Comparison of ENCODE assay signal across 8 cellular contexts in genomic region chr3:72288955-72289707, GRCh38.
DNase-seq lines count a peak whose midpoint lies in the region; ATAC-seq, FAIRE-seq and TF ChIP-seq lines count a peak whose summit lies in the region.

No MANE protein-coding gene starts in this region.

- H3K27ac ChIP-seq in GM12878 (ENCODE audit: control insufficient read depth, insufficient read depth) = no peak overlapping the region

- peaks cover 0 to under 1% of the 10 kb centered on the region in 2 donors for H3K9me3 Mint-ChIP-seq in stimulated activated naive B cell treated with anti-CD40 and anti-IgM and Interleukin-4, amounts not matched to agents 10 μg/mL and 1 μg/mL and 100 μg/mL, for 72 hours

- H3K27me3 ChIP-seq in GM12878 (replicated peaks in 1 of 2; ENCODE audit: control insufficient read depth in 2 of 2, insufficient read depth in 2 of 2, low read length in 1 of 2) = no peaks in the 10 kb centered on the region

- H3K4me3 ChIP-seq in GM12878 = peak overlapping the region; percentile 60; the same call in 1 of the 2 replicates

- TF ChIP-seq POLR2A in GM12878 (IDR thresholded peaks at IDR 0.05; ENCODE audit: low read depth, low read length) = no peak

- CTCF ChIA-PET in GM12878 (lab: Yijun Ruan, JAX) = no interaction called here

- H3K79me2 ChIP-seq in GM12878 (ENCODE audit: control insufficient read depth, insufficient read depth, low read length) = no peaks in the 10 kb centered on the region

- ATAC-seq in GM12878 = peak; percentile 78
- peak; percentile 87 to 90 for ATAC-seq in stimulated activated naive B cell treated with anti-CD40 and anti-IgM and Interleukin-4, amounts not matched to agents 10 μg/mL and 1 μg/mL and 100 μg/mL, for 72 hours (replicated peaks)
- ATAC-seq in left lobe of liver = no peak
- no peak for ATAC-seq in HG02938 (IDR thresholded peaks at IDR 0.05; ENCODE audit: unreplicated experiment)

- peaks cover 21 to 26% of the 10 kb centered on the region in 2 donors for H3K27me3 Mint-ChIP-seq in stimulated activated naive B cell treated with anti-CD40 and anti-IgM and Interleukin-4, amounts not matched to agents 10 μg/mL and 1 μg/mL and 100 μg/mL, for 72 hours

- WGBS in GM12878 (ENCODE audit: insufficient coverage, insufficient replicate concordance, low lambda C conversion rate, missing lambda C conversion rate) = 1% methylated on average over 25 of the region's 25 CpGs

- DNase-seq in activated gamma-delta T cell treated with Interleukin-2 at 50 U/mL for 16 hours (peak; percentile 9), activated gamma-delta T cell (lab: John Stamatoyannopoulos, UW) (no peak), MV-4-11 (lab: John Stamatoyannopoulos, UW) (peak; percentile 38), GM12878 (ENCODE audit: low read depth, low spot score) (no peak), islet precursor cell (peak; percentile 75), left lobe of liver (ENCODE audit: low spot score) (no peak)
- DNase-seq in stimulated activated naive B cell treated with anti-CD40 and anti-IgM and Interleukin-4, amounts not matched to agents 10 μg/mL and 1 μg/mL and 100 μg/mL, for 72 hours = no peak

- intact Hi-C loops in GM12878 (cut with micrococcal nuclease; ENCODE audit: unreplicated experiment) = no loop called here

- H3K9me3 ChIP-seq in GM12878 (replicated peaks; ENCODE audit: control insufficient read depth, insufficient read depth, low read length) = no peaks in the 10 kb centered on the region; the same call in 2 of the 3 replicates

- TF ChIP-seq RAD21 in GM12878 (IDR thresholded peaks at IDR 0.05; ENCODE audit: insufficient read depth, low read depth, low read length) = no peak

- H3K4me1 Mint-ChIP-seq in stimulated activated naive B cell treated with anti-CD40 and anti-IgM and Interleukin-4, amounts not matched to agents 10 μg/mL and 1 μg/mL and 100 μg/mL, for 72 hours = peaks cover 20 to 36% of the 10 kb centered on the region in 2 donors

- TF ChIP-seq CTCF in GM12878 (IDR thresholded peaks at IDR 0.05 in 2 of 3, conservative IDR thresholded peaks at IDR 0.05 in 1 of 3; ENCODE audit: control insufficient read depth in 2 of 3, extremely low read depth in 1 of 3, insufficient read depth in 1 of 3, low read depth in 3 of 3, low read length in 3 of 3) = no peak

- BruUV-seq in GM12878 (replicated peaks; lab: Mats Ljungman, UMichigan) = no TSS peak

- RAD21 ChIA-PET in GM12878 (lab: Charles Lee; ENCODE audit: unreplicated experiment) = interaction anchor here (0.7 to 1.2 kb wide), 2 partner anchors 210 to 414 kb away, joined by 3 to 4 read pairs; no protein-coding TSS in a partner anchor

- H3K36me3 Mint-ChIP-seq in stimulated activated naive B cell treated with anti-CD40 and anti-IgM and Interleukin-4, amounts not matched to agents 10 μg/mL and 1 μg/mL and 100 μg/mL, for 72 hours = no peaks in the 10 kb centered on the region

- H3K4me1 ChIP-seq in GM12878 (ENCODE audit: control insufficient read depth, insufficient read depth, low read length) = peaks cover 9% of the 10 kb centered on the region

- no peaks in the 10 kb centered on the region for H4K20me1 ChIP-seq in GM12878 (ENCODE audit: control insufficient read depth, insufficient read depth)

- SMC1A ChIA-PET in GM12878 (lab: Charles Lee; ENCODE audit: uncharacterized antibody, unreplicated experiment) = interaction anchor here (0.6 to 1.5 kb wide), 4 partner anchors 14 to 371 kb away, joined by 3 to 5 read pairs (median 3); no protein-coding TSS in a partner anchor

- H3K4me3 Mint-ChIP-seq in stimulated activated naive B cell treated with anti-CD40 and anti-IgM and Interleukin-4, amounts not matched to agents 10 μg/mL and 1 μg/mL and 100 μg/mL, for 72 hours = peak overlapping the region; percentile 77 to 80

- FAIRE-seq in GM12878 (lab: Jason Lieb, UNC) = peak; percentile 59

- in situ Hi-C loops in GM12878 (cut with MboI) = no loop called here

- H3K9ac ChIP-seq in GM12878 (ENCODE audit: control insufficient read depth, insufficient read depth, low read length) = peak overlapping the region; percentile 41; the same call in 1 of the 2 replicates

- no peak for TF ChIP-seq EP300 in GM12878 (IDR thresholded peaks at IDR 0.05; ENCODE audit: borderline replicate concordance in 1 of 2, control insufficient read depth in 1 of 2, low read depth in 2 of 2, low read length in 2 of 2)

- no peak overlapping the region for H3K27ac Mint-ChIP-seq in stimulated activated naive B cell treated with anti-CD40 and anti-IgM and Interleukin-4, amounts not matched to agents 10 μg/mL and 1 μg/mL and 100 μg/mL, for 72 hours

- H3K4me2 ChIP-seq in GM12878 (ENCODE audit: control insufficient read depth, insufficient read depth) = peak overlapping the region; percentile 93

- H3K36me3 ChIP-seq in GM12878 (ENCODE audit: control insufficient read depth in 2 of 2, insufficient read depth in 2 of 2, low read length in 1 of 2) = no peaks in the 10 kb centered on the region

- POLR2A ChIA-PET in GM12878 (lab: Charles Lee) = no interaction called here

- H2AFZ ChIP-seq in GM12878 (ENCODE audit: control insufficient read depth, low read depth, low read length) = peak overlapping the region; percentile 65

TF ChIP-seq in GM12878, 131 proteins besides CTCF, POLR2A, EP300 and RAD21:
- TF ChIP-seq POLR2AphosphoS2 (IDR thresholded peaks at IDR 0.05; ENCODE audit: low read depth, low read length) (no peak), MTA2 (IDR thresholded peaks at IDR 0.05; ENCODE audit: low read depth) (peak; percentile 17; the same call in 1 of the 2 replicates), SPI1 (IDR thresholded peaks at IDR 0.05; ENCODE audit: borderline replicate concordance, insufficient read depth, low read depth, low read length) (peak; percentile 66; the same call in 1 of the 2 replicates)

Comparison
In these comparisons a context has a peak if more than half of its experiments do, and no peak if none do; other contexts are left out.
1. DNase-seq: peak in activated gamma-delta T cell treated with Interleukin-2 at 50 U/mL for 16 hours (single experiment), MV-4-11 (single experiment) and islet precursor cell (single experiment); none in activated gamma-delta T cell (single experiment), GM12878 (single experiment), stimulated activated naive B cell treated with anti-CD40 and anti-IgM and Interleukin-4, amounts not matched to agents 10 μg/mL and 1 μg/mL and 100 μg/mL, for 72 hours (single experiment) and left lobe of liver (single experiment).
2. ATAC-seq: peak in GM12878 (single experiment) and stimulated activated naive B cell treated with anti-CD40 and anti-IgM and Interleukin-4, amounts not matched to agents 10 μg/mL and 1 μg/mL and 100 μg/mL, for 72 hours (2 of 2); none in left lobe of liver (single experiment) and HG02938 (single experiment).